ENCODE assay signal across 1 cellular context in the genomic region with DNA sequence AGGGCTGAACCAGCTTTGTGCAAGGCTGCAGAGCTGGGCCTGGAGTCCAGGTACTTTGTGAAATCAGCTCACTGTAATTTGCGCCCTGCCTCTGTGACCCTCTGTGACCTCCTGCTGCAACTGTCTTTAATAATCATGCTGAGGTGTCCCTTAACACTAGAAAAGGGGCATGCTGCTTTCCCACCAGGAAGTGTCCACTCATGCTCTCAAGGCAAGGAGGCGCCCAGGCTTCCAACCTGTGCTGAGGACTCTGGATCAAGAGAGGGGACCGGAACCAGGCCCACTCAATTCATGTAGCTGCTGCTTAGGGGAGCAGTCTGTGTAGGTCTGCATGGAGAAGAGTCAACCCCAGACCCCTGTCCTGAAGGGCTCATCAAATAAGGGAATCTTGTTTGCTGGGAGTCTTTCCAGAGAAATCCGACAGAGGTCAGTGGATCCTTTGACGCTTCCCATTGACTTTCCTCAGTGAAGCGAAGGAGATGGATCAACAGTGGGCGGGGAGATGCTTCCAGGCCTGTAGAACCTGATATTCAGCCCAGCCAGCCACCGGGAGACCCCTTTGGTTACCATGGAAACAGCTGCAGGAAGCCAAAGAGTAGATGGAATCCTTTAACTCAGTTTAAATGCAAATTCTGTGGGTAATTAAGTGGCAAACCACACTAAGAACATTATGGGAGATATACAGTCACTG.
TF ChIP-seq lines count a peak whose summit lies in the region.

No MANE protein-coding gene starts in this region.

TF ChIP-seq in WTC11, 78 proteins besides CTCF, POLR2A, EP300 and RAD21 (continued from another document):
- TF ChIP-seq NFYB (CRISPR knock-in tag; conservative IDR thresholded peaks at IDR 0.05; ENCODE audit: low read depth) (no peak), SP1 (CRISPR knock-in tag; conservative IDR thresholded peaks at IDR 0.05) (no peak), ATF3 (CRISPR knock-in tag; conservative IDR thresholded peaks at IDR 0.05) (no peak), MAX (CRISPR knock-in tag; IDR thresholded peaks at IDR 0.05) (no peak), NFE2L1 (CRISPR knock-in tag; IDR thresholded peaks at IDR 0.05) (no peak), ZBTB21 (CRISPR knock-in tag; IDR thresholded peaks at IDR 0.05; ENCODE audit: borderline replicate concordance) (no peak), FOXJ3 (CRISPR knock-in tag; IDR thresholded peaks at IDR 0.05; ENCODE audit: borderline replicate concordance) (no peak), ZBTB43 (CRISPR knock-in tag; IDR thresholded peaks at IDR 0.05) (no peak), RORB (CRISPR knock-in tag; IDR thresholded peaks at IDR 0.05) (no peak), ZNF671 (CRISPR knock-in tag; IDR thresholded peaks at IDR 0.05) (no peak), ATF6 (CRISPR knock-in tag; IDR thresholded peaks at IDR 0.05) (no peak), PRRX2 (CRISPR knock-in tag; IDR thresholded peaks at IDR 0.05) (no peak), SOX15 (CRISPR knock-in tag; IDR thresholded peaks at IDR 0.05) (no peak)
- TF ChIP-seq, protein P1, sequence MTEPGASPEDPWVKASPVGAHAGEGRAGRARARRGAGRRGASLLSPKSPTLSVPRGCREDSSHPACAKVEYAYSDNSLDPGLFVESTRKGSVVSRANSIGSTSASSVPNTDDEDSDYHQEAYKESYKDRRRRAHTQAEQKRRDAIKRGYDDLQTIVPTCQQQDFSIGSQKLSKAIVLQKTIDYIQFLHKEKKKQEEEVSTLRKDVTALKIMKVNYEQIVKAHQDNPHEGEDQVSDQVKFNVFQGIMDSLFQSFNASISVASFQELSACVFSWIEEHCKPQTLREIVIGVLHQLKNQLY (CRISPR knock-in tag; IDR thresholded peaks at IDR 0.05): no peak
- TF ChIP-seq, protein P2, sequence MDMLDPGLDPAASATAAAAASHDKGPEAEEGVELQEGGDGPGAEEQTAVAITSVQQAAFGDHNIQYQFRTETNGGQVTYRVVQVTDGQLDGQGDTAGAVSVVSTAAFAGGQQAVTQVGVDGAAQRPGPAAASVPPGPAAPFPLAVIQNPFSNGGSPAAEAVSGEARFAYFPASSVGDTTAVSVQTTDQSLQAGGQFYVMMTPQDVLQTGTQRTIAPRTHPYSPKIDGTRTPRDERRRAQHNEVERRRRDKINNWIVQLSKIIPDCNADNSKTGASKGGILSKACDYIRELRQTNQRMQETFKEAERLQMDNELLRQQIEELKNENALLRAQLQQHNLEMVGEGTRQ (CRISPR knock-in tag; IDR thresholded peaks at IDR 0.05): no peak
- TF ChIP-seq, protein P3, sequence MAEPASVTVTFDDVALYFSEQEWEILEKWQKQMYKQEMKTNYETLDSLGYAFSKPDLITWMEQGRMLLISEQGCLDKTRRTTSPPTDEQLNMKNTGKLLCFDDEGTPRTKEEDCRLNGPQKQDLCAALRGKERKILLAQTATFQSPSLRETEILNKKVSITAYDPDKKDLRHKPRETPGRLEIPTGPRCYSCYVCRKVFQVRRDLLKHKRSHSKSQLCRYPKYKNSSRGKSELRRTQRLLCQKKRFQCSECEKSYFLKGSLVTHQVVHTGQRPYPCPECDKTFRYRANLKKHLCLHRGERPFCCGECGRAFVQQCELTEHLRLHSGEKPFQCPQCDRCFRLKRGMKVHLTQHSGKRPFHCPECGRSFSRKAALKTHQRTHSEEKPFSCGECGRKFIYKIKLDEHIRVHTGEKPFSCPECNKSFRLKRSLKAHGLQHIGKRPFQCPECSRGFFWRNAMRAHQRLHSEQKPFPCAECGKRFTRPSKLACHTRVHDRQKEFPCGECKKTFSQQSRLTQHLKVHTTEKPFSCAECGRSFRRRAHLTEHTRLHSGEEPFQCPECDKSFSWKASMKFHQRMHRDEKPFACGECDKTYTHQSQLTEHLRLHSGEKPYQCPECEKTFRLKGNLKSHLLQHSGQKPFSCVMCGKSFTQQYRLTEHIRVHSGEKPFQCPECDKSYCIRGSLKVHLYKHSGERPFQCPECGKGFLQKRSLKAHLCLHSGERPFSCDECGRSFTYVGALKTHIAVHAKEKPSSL (CRISPR knock-in tag; conservative IDR thresholded peaks at IDR 0.05): no peak
- TF ChIP-seq, protein P4, sequence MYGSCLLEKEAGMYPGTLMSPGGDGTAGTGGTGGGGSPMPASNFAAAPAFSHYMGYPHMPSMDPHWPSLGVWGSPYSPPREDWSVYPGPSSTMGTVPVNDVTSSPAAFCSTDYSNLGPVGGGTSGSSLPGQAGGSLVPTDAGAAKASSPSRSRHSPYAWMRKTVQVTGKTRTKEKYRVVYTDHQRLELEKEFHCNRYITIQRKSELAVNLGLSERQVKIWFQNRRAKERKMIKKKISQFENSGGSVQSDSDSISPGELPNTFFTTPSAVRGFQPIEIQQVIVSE (CRISPR knock-in tag; IDR thresholded peaks at IDR 0.05; ENCODE audit: borderline replicate concordance): no peak
